In the genomic region with DNA sequence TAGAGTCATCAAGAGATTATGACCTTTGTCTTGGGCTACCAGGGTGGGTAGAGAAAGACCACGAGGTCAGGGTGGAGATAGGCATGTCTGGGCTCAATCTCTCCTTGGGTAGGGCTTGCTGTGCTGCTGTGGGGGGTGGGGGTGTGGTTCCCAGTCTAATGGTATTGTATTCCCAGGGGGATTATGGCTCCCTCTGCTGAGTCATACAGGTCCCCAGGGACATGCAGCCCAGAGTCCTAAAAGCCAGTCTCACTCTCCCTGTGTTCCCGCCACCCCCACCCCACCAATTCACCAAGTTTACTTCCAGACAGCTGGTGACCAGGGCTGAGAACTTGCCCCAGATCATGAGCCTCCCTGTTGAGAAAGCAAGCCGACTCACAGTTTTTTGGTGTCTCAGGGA, we compare ENCODE assay signal across 16 cellular contexts.
"Had no signal": no experiment of that assay in that cellular context is flagged by ENCODE, and none has a peak within 500 bp of the region (broad histone marks: within the 10 kb centered on the region; RNA-seq: fewer than 3 reads in every experiment).

No MANE protein-coding gene starts in this region.

- H3K4me2 ChIP-seq: neural progenitor cell had no signal

- H3K4me3 ChIP-seq: esophagus squamous epithelium, heart left ventricle, neural progenitor cell, thyroid gland had no signal

- H3K27ac ChIP-seq: esophagus squamous epithelium, foreskin keratinocyte, heart left ventricle, neural progenitor cell, parathyroid adenoma, thyroid gland, VCaP had no signal

- H3K9ac ChIP-seq: neural progenitor cell, parathyroid adenoma had no signal

- H3K27me3 ChIP-seq: esophagus squamous epithelium, foreskin keratinocyte, heart left ventricle, neural progenitor cell, thyroid gland had no signal

- DNase-seq: activated CD4-positive, alpha-beta memory T cell treated with anti-CD3 and anti-CD28 coated beads, Interleukin-2, amount 10 ng/mL, durations not matched to agents 7 days and 5 days; activated CD4-positive, alpha-beta T cell treated with anti-CD3 and anti-CD28 coated beads for 36 hours; activated gamma-delta T cell treated with Interleukin-2 at 50 U/mL for 16 hours; activated naive CD8-positive, alpha-beta T cell treated with anti-CD3 and anti-CD28 coated beads, Interleukin-2, amount 10 ng/mL, durations not matched to agents 7 days and 5 days; activated T-cell treated with anti-CD3 and anti-CD28 coated beads, Interleukin-2, amount 50 U/mL, for 48 hours; anterior cingulate cortex; esophagus squamous epithelium; foreskin keratinocyte; heart left ventricle; left ventricle myocardium superior; retina; T-helper 9 cell; thyroid gland had no signal

- H3K4me1 ChIP-seq: esophagus squamous epithelium, foreskin keratinocyte, heart left ventricle, neural progenitor cell, parathyroid adenoma, thyroid gland had no signal

- H3K36me3 ChIP-seq: esophagus squamous epithelium, heart left ventricle, neural progenitor cell, thyroid gland had no signal

- H3K9me3 ChIP-seq: esophagus squamous epithelium, thyroid gland had no signal

- H2AFZ ChIP-seq: neural progenitor cell, parathyroid adenoma had no signal
